19 cellular contexts compared by ENCODE assay signal in the genomic region with DNA sequence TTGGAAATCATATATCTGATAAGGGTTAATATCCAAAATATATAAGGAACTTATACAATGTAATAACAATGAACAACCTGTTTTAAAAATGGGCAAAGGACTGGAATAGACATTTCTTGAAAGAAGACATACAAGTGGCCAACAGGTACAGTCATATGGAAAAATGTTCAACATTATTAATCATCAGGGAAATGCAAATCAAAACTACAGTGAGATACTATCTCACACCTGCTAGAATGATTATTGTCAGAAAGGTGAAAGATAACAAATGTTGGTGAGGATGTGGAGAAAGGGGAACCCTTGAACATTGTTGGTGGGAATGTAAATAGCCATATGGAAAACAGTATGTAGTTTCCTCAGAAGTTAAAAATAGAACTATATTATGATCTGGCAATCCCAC. TPM values are rescaled to one million over a fixed set of nuclear protein-coding genes. Genes with fewer than 3 reads are reported as not detected.
DNase-seq lines count a peak whose midpoint lies in the region; ATAC-seq, FAIRE-seq and TF ChIP-seq lines count a peak whose summit lies in the region.
"Had no signal": no experiment of that assay in that cellular context is flagged by ENCODE, and none has a peak within 500 bp of the region (broad histone marks: within the 10 kb centered on the region; RNA-seq: fewer than 3 reads in every experiment).

No MANE protein-coding gene starts in this region.

- H3K9me3 ChIP-seq in astrocyte (ENCODE audit: insufficient read depth, low read depth, low read length) (no peaks in the 10 kb centered on the region), gastroesophageal sphincter (no peaks in the 10 kb centered on the region)
- no peaks in the 10 kb centered on the region for H3K9me3 ChIP-seq in CD8-positive, alpha-beta memory T cell (ENCODE audit: low read length)
- H3K9me3 ChIP-seq: ovary, spleen, tibial artery had no signal

- no peak overlapping the region for H3K4me3 Mint-ChIP-seq in astrocyte (ENCODE audit: unreplicated experiment)
- H3K4me3 Mint-ChIP-seq in CD8-positive, alpha-beta memory T cell, result no peak overlapping the region
- H3K4me3 Mint-ChIP-seq: CD4-positive, alpha-beta T cell; immature natural killer cell; mesothelial cell of epicardium had no signal

- H3K9ac ChIP-seq in astrocyte (ENCODE audit: low read length), result no peak overlapping the region

- H3K4me1 ChIP-seq in astrocyte (ENCODE audit: insufficient read depth, low read length) (no peaks in the 10 kb centered on the region), gastroesophageal sphincter (peaks cover 0 to 11% (median 0%) of the 10 kb centered on the region in 3 donors)
- H3K4me1 ChIP-seq in CD8-positive, alpha-beta memory T cell (ENCODE audit: insufficient read depth, low read length), result no peaks in the 10 kb centered on the region

- H4K20me1 ChIP-seq in astrocyte (ENCODE audit: insufficient read depth, low read length), result peaks cover 46% of the 10 kb centered on the region

- ATAC-seq in GM18505 (IDR thresholded peaks at IDR 0.05; ENCODE audit: unreplicated experiment) (peak; percentile 28), GM21360 (IDR thresholded peaks at IDR 0.05; ENCODE audit: unreplicated experiment) (peak; percentile 20), HG03565 (IDR thresholded peaks at IDR 0.05; ENCODE audit: unreplicated experiment) (peak; percentile 26), gastroesophageal sphincter (no peak)

- CTCF ChIA-PET in CD8-positive, alpha-beta memory T cell (lab: Charles Lee), result no interaction called here

- TF ChIP-seq EP300 in gastroesophageal sphincter (IDR thresholded peaks at IDR 0.05), result no peak

- H3K27ac ChIP-seq in astrocyte (ENCODE audit: low read depth, low read length) (no peak overlapping the region), gastroesophageal sphincter (no peak overlapping the region)
- no peak overlapping the region for H3K27ac ChIP-seq in CD8-positive, alpha-beta memory T cell (ENCODE audit: low read depth, low read length)
- H3K27ac ChIP-seq: ovary, SK-N-MC, tibial artery, VCaP had no signal

- no peak for TF ChIP-seq POLR2A in GM18505 (IDR thresholded peaks at IDR 0.05; ENCODE audit: borderline replicate concordance, extremely low read depth, insufficient read depth, insufficient read length)
- TF ChIP-seq POLR2A in gastroesophageal sphincter (IDR thresholded peaks at IDR 0.05), result no peak

- H3K36me3 ChIP-seq in astrocyte (ENCODE audit: insufficient read depth, low read length), result no peaks in the 10 kb centered on the region
- no peaks in the 10 kb centered on the region for H3K36me3 ChIP-seq in CD8-positive, alpha-beta memory T cell (ENCODE audit: insufficient read depth, low read length)
- peaks cover 0 to 6% of the 10 kb centered on the region in 2 donors for H3K36me3 ChIP-seq in gastroesophageal sphincter
- H3K36me3 ChIP-seq: ovary, tibial artery had no signal

- FAIRE-seq in astrocyte (lab: Jason Lieb, UNC), result peak; percentile 69
- FAIRE-seq: bronchial epithelial cell, endometrium had no signal

- POLR2A ChIA-PET in CD8-positive, alpha-beta memory T cell (lab: Charles Lee), result no interaction called here

- no peak overlapping the region for H3K4me2 ChIP-seq in astrocyte (ENCODE audit: low read length)

- TF ChIP-seq CTCF in astrocyte (IDR thresholded peaks at IDR 0.05; ENCODE audit: insufficient read depth, low read depth, low read length), result no peak
- no peak for TF ChIP-seq CTCF in gastroesophageal sphincter (IDR thresholded peaks at IDR 0.05)

- H3K4me3 ChIP-seq in astrocyte (ENCODE audit: insufficient read depth, low read depth, low read length), result no peak overlapping the region
- no peak overlapping the region for H3K4me3 ChIP-seq in CD8-positive, alpha-beta memory T cell (ENCODE audit: low read length)
- no peak overlapping the region for H3K4me3 ChIP-seq in gastroesophageal sphincter
- H3K4me3 ChIP-seq: ovary, SK-N-MC, spleen, tibial artery had no signal

- no peak overlapping the region for H3K27ac Mint-ChIP-seq in astrocyte (ENCODE audit: unreplicated experiment)
- peak overlapping the region in 1 of 8 donors; percentile 61 for H3K27ac Mint-ChIP-seq in CD8-positive, alpha-beta memory T cell
- H3K27ac Mint-ChIP-seq: CD4-positive, alpha-beta T cell; immature natural killer cell; mesothelial cell of epicardium had no signal

- no peak overlapping the region for H2AFZ ChIP-seq in astrocyte (ENCODE audit: low read depth, low read length)

- H3K27me3 ChIP-seq in astrocyte (ENCODE audit: insufficient read depth, low read length) (no peaks in the 10 kb centered on the region), gastroesophageal sphincter (no peaks in the 10 kb centered on the region)
- no peaks in the 10 kb centered on the region for H3K27me3 ChIP-seq in CD8-positive, alpha-beta memory T cell (ENCODE audit: insufficient read depth, low read length, poor library complexity, severe bottlenecking)
- H3K27me3 ChIP-seq: ovary, spleen, tibial artery had no signal

- H3K27me3 Mint-ChIP-seq in astrocyte (ENCODE audit: low read depth, unreplicated experiment), result no peaks in the 10 kb centered on the region
- H3K27me3 Mint-ChIP-seq in CD8-positive, alpha-beta memory T cell, result no peaks in the 10 kb centered on the region
- H3K27me3 Mint-ChIP-seq: CD4-positive, alpha-beta T cell had no signal

- DNase-seq in astrocyte (ENCODE audit: low read depth) (no peak), DMS 273 treated with DMSO at 0.1 percent for 48 hours (lab: John Stamatoyannopoulos, UW) (no peak)
- DNase-seq in CD8-positive, alpha-beta memory T cell, result no peak
- DNase-seq: CD4-positive, alpha-beta T cell; HCEC 1CT; immature natural killer cell; NCI-H187; ovary; spleen; tibial artery had no signal

- H3K79me2 ChIP-seq in astrocyte (ENCODE audit: insufficient read depth, low read length), result peaks cover 25% of the 10 kb centered on the region

- H3K4me1 Mint-ChIP-seq in astrocyte (ENCODE audit: low read depth, unreplicated experiment), result no peaks in the 10 kb centered on the region
- peaks cover 25 to 55% (median 47%) of the 10 kb centered on the region in 3 donors for H3K4me1 Mint-ChIP-seq in CD8-positive, alpha-beta memory T cell
- H3K4me1 Mint-ChIP-seq: mesothelial cell of epicardium had no signal

- H3K9me3 Mint-ChIP-seq in astrocyte (ENCODE audit: unreplicated experiment), result no peaks in the 10 kb centered on the region
- H3K9me3 Mint-ChIP-seq in CD8-positive, alpha-beta memory T cell, result no peaks in the 10 kb centered on the region
- H3K9me3 Mint-ChIP-seq: CD4-positive, alpha-beta T cell; immature natural killer cell had no signal

- peaks cover 7% of the 10 kb centered on the region for H3K36me3 Mint-ChIP-seq in astrocyte (ENCODE audit: low read depth, unreplicated experiment)
- H3K36me3 Mint-ChIP-seq in CD8-positive, alpha-beta memory T cell, result peaks cover 0 to 27% (median 5%) of the 10 kb centered on the region in 3 donors

RNA-seq across cellular contexts. Expression of gene GOLM2, which starts 20.4 kb away (rescaled TPM):
- total RNA-seq in astrocyte (71.0 and 75.5 TPM in 2 replicates), gastroesophageal sphincter (100 to 1,000 TPM in 1 of 4 donors, 10 to 100 TPM in 3; 77.5 to 125 (median 81.7) TPM)
- total RNA-seq in CD8-positive, alpha-beta memory T cell, result 10 to 100 TPM; 47.2 to 47.5 TPM
- polyA plus RNA-seq in CD8-positive, alpha-beta memory T cell, result 53.3 TPM
